ENCODE assay signal across 10 cellular contexts in the genomic region with DNA sequence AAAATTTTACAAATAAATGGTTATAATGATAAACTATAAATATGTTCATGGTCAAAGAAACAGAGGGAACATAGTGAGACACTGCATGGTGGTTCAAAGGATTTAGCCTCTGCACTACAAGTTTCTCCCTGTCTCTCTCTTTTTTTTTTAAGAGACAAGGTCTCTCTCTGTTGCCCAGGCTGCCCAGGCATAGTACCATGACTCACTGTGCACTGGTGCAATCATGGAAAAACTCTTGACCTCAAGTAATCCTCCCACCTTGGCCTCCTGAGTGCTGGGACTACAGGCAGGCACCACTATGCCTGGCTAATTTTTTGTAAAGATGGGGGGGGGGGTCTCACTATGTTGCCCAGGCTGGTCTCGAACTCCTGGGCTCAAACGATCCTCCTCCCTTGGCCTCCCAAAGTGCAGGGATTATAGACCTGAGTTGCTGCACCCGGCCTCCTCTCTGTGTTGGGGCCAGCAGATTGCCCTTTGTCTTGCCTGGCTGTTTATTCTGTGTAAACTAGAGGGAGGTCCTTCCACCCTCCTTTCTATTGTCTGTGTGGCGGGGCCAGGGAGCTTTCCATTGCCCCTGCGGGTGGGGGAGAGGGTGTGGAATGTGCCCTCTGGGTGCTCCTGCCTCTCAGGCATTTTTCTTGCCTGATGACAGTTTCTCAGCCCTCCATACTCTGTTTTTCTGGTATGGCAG. TPM values are rescaled to one million over a fixed set of nuclear protein-coding genes. Genes with fewer than 3 reads are reported as not detected.
DNase-seq lines count a peak whose midpoint lies in the region; ATAC-seq and TF ChIP-seq lines count a peak whose summit lies in the region.
"Had no signal": no experiment of that assay in that cellular context is flagged by ENCODE, and none has a peak within 500 bp of the region (broad histone marks: within the 10 kb centered on the region; RNA-seq: fewer than 3 reads in every experiment).

No MANE protein-coding gene starts in this region.

- H3K36me3 Mint-ChIP-seq in T-helper 2 cell treated with Interferon-gamma antibody and Interleukin-4, amounts not matched to agents 5 μg/mL and 100 μg/mL, for 36 hours (ENCODE audit: low read depth): peaks cover 49% of the 10 kb centered on the region
- H3K36me3 Mint-ChIP-seq in stimulated activated naive CD8-positive, alpha-beta T cell treated with anti-CD3 and anti-CD28 coated beads, Interleukin-15, Interleukin-2, amounts not matched to agents 100 ng/mL and 50 ng/mL, for 24 hours (ENCODE audit: low read depth): peaks cover 63% of the 10 kb centered on the region

- no peak overlapping the region for H3K4me3 ChIP-seq in RWPE2 (ENCODE audit: severe bottlenecking)
- H3K4me3 ChIP-seq in fibroblast of the aortic adventitia (ENCODE audit: low read depth, low read length): no peak overlapping the region

- no peak for TF ChIP-seq CTCF in RWPE2 (IDR thresholded peaks at IDR 0.05; ENCODE audit: poor library complexity, severe bottlenecking)
- TF ChIP-seq CTCF in fibroblast of the aortic adventitia (IDR thresholded peaks at IDR 0.05; ENCODE audit: insufficient read depth, low read length): no peak

- H3K4me1 ChIP-seq in RWPE2 (ENCODE audit: insufficient read depth, poor library complexity, severe bottlenecking): no peaks in the 10 kb centered on the region

- H3K4me1 Mint-ChIP-seq in T-helper 2 cell treated with Interferon-gamma antibody and Interleukin-4, amounts not matched to agents 5 μg/mL and 100 μg/mL, for 36 hours (ENCODE audit: low read depth): peaks cover 42% of the 10 kb centered on the region
- H3K4me1 Mint-ChIP-seq in stimulated activated naive CD8-positive, alpha-beta T cell treated with anti-CD3 and anti-CD28 coated beads, Interleukin-15, Interleukin-2, amounts not matched to agents 100 ng/mL and 50 ng/mL, for 24 hours (ENCODE audit: low read depth): peaks cover 29% of the 10 kb centered on the region

- H3K27me3 Mint-ChIP-seq in T-helper 2 cell treated with Interferon-gamma antibody and Interleukin-4, amounts not matched to agents 5 μg/mL and 100 μg/mL, for 36 hours (ENCODE audit: low read depth): no peaks in the 10 kb centered on the region
- H3K27me3 Mint-ChIP-seq in stimulated activated naive CD8-positive, alpha-beta T cell treated with anti-CD3 and anti-CD28 coated beads, Interleukin-15, Interleukin-2, amounts not matched to agents 100 ng/mL and 50 ng/mL, for 24 hours: no peaks in the 10 kb centered on the region
- H3K27me3 Mint-ChIP-seq: IgD-negative memory B cell had no signal

- DNase-seq in T-helper 2 cell treated with Interferon-gamma antibody and Interleukin-4, amounts not matched to agents 5 μg/mL and 100 μg/mL, for 36 hours (ENCODE audit: low spot score): no peak
- DNase-seq in T-helper 2 cell (no peak), RWPE2 (ENCODE audit: low spot score) (no peak), fibroblast of the aortic adventitia (ENCODE audit: low read depth) (peak; percentile 32), NCI-H1930 (lab: John Stamatoyannopoulos, UW) (no peak), GOT3 (lab: John Stamatoyannopoulos, UW) (no peak), cortex of kidney (lab: John Stamatoyannopoulos, UW) (no peak)
- DNase-seq: RPMI8226 had no signal

- peak; percentile 75 for ATAC-seq in RWPE2 (ENCODE audit: low read depth)

- H3K9me3 ChIP-seq in RWPE2 (ENCODE audit: severe bottlenecking): no peaks in the 10 kb centered on the region

- H3K27ac Mint-ChIP-seq in T-helper 2 cell treated with Interferon-gamma antibody and Interleukin-4, amounts not matched to agents 5 μg/mL and 100 μg/mL, for 36 hours: peak overlapping the region; percentile 70
- H3K27ac Mint-ChIP-seq in stimulated activated naive CD8-positive, alpha-beta T cell treated with anti-CD3 and anti-CD28 coated beads, Interleukin-15, Interleukin-2, amounts not matched to agents 100 ng/mL and 50 ng/mL, for 24 hours: peak overlapping the region; percentile 11

- no peaks in the 10 kb centered on the region for H3K27me3 ChIP-seq in RWPE2 (ENCODE audit: insufficient read depth, poor library complexity, severe bottlenecking)

- H3K4me3 Mint-ChIP-seq in T-helper 2 cell treated with Interferon-gamma antibody and Interleukin-4, amounts not matched to agents 5 μg/mL and 100 μg/mL, for 36 hours: no peak overlapping the region
- H3K4me3 Mint-ChIP-seq in stimulated activated naive CD8-positive, alpha-beta T cell treated with anti-CD3 and anti-CD28 coated beads, Interleukin-15, Interleukin-2, amounts not matched to agents 100 ng/mL and 50 ng/mL, for 24 hours: no peak overlapping the region

- no peaks in the 10 kb centered on the region for H3K9me3 Mint-ChIP-seq in T-helper 2 cell treated with Interferon-gamma antibody and Interleukin-4, amounts not matched to agents 5 μg/mL and 100 μg/mL, for 36 hours
- H3K9me3 Mint-ChIP-seq in stimulated activated naive CD8-positive, alpha-beta T cell treated with anti-CD3 and anti-CD28 coated beads, Interleukin-15, Interleukin-2, amounts not matched to agents 100 ng/mL and 50 ng/mL, for 24 hours: no peaks in the 10 kb centered on the region
- H3K9me3 Mint-ChIP-seq: IgD-negative memory B cell had no signal

- H3K27ac ChIP-seq in RWPE2 (ENCODE audit: poor library complexity, severe bottlenecking): no peak overlapping the region

- H3K36me3 ChIP-seq in RWPE2 (ENCODE audit: low read depth): peaks cover 76% of the 10 kb centered on the region

RNA-seq across cellular contexts. Expression of gene MTHFD1, which starts 22.1 kb away (rescaled TPM):
- 12.2 and 73.1 TPM in 2 replicates for total RNA-seq in fibroblast of the aortic adventitia (ENCODE audit: low replicate concordance)

RNA-seq across cellular contexts. Expression of gene AKAP5, which starts 55.1 kb away (rescaled TPM):
- total RNA-seq in fibroblast of the aortic adventitia (ENCODE audit: low replicate concordance): 0.16 and 0.54 TPM in 2 replicates
